In genomic region chr6:29295181-29295585, GRCh38 we compare ENCODE assay signal across 1 cellular context.
TF ChIP-seq lines count a peak whose summit lies in the region.

No MANE protein-coding gene starts in this region.

TF ChIP-seq in WTC11, 78 proteins besides CTCF, POLR2A, EP300 and RAD21 (continued from another document):
- TF ChIP-seq AFF4 (CRISPR knock-in tag; IDR thresholded peaks at IDR 0.05; ENCODE audit: borderline replicate concordance) (no peak), MXD4 (CRISPR knock-in tag; IDR thresholded peaks at IDR 0.05; ENCODE audit: borderline replicate concordance) (no peak)
